8 cellular contexts compared by ENCODE assay signal in genomic region chr15:91855684-91856553, GRCh38.
DNase-seq lines count a peak whose midpoint lies in the region; ATAC-seq and TF ChIP-seq lines count a peak whose summit lies in the region.

No MANE protein-coding gene starts in this region.

- peaks cover 13% of the 10 kb centered on the region for H3K4me1 ChIP-seq in parathyroid adenoma

- H3K79me2 ChIP-seq in parathyroid adenoma: peaks cover 16% of the 10 kb centered on the region

- peak overlapping the region; percentile 97 to 98 for H3K27ac ChIP-seq in coronary artery
- H3K27ac ChIP-seq in parathyroid adenoma: no peak overlapping the region

- H3K9ac ChIP-seq in parathyroid adenoma: no peak overlapping the region

- no peaks in the 10 kb centered on the region for H3K36me3 ChIP-seq in parathyroid adenoma (ENCODE audit: control insufficient read depth, insufficient read depth, low read length)

- no peaks in the 10 kb centered on the region for H3K9me3 ChIP-seq in parathyroid adenoma (ENCODE audit: control insufficient read depth, low read length)

- TF ChIP-seq CTCF in coronary artery (IDR thresholded peaks at IDR 0.05) (no peak), parathyroid adenoma (IDR thresholded peaks at IDR 0.05) (no peak)

- ATAC-seq in HG02642 (IDR thresholded peaks at IDR 0.05; ENCODE audit: poor library complexity, unreplicated experiment) (peak; percentile 18), HG03439 (IDR thresholded peaks at IDR 0.05; ENCODE audit: unreplicated experiment) (no peak)

- H3K27me3 ChIP-seq in parathyroid adenoma (ENCODE audit: control insufficient read depth, insufficient read depth, low read length): no peaks in the 10 kb centered on the region

- peak overlapping the region; percentile 39 for H3K4me2 ChIP-seq in parathyroid adenoma (ENCODE audit: low read length)

- peak; percentile 81 for DNase-seq in DMS 273 (lab: John Stamatoyannopoulos, UW; ENCODE audit: unreplicated experiment)
- DNase-seq in NCI-H526 (lab: John Stamatoyannopoulos, UW): peak; percentile 93
- no peak for DNase-seq in coronary artery (ENCODE audit: low spot score)
- DNase-seq in activated effector memory CD4-positive, alpha-beta T cell treated with Interleukin-2 at 50 U/mL for 16 hours: no peak
- DNase-seq in T-helper 9 cell: no peak

- peak overlapping the region; percentile 90 for H3K4me3 ChIP-seq in coronary artery
- no peak overlapping the region for H3K4me3 ChIP-seq in parathyroid adenoma (ENCODE audit: low read depth, low read length)

- no peak overlapping the region for H2AFZ ChIP-seq in parathyroid adenoma

Comparison
In these comparisons a context has a peak if more than half of its experiments do, and no peak if none do; other contexts are left out.
1. DNase-seq: peak in DMS 273 (single experiment) and NCI-H526 (2 of 2); none in coronary artery (single experiment), activated effector memory CD4-positive, alpha-beta T cell treated with Interleukin-2 at 50 U/mL for 16 hours (single experiment) and T-helper 9 cell (single experiment).